8 cellular contexts compared by ENCODE assay signal in the genomic region with DNA sequence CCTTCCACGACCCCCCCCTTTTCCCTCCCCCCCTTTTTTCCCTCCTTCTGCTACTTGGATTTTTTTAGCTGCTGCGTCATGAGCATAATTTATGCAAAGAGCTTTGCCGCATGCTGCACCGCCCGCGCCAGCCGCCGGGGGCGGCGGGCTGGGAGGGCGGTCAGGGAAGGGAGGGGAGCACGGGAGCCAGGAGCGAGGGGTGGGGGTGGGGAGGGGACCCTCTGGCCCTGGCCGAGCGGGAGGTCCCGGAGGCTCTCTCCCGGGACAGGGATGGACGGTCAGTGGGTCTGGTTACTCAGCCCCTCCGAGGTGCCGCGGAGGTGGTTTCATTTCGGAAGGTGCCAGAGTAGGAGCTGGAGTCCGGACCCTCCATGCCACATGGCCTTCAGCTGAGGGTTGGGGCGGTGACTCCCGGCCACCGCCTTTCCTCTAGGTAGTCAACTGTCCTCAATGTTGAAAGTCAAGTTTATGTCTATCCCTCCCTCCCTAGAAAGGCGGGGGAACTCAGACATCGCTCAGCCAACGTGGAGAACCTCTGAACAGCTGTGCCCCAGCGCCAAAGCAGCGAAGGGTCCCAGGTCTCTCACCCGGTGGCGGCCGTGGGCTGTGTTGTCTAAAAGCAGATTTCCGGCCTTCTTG. TPM values are rescaled to one million over a fixed set of nuclear protein-coding genes. Genes with fewer than 3 reads are reported as not detected.
A peak's percentile ranks its signal among the peaks of the same experiment; 100 is the strongest.
DNase-seq lines count a peak whose midpoint lies in the region; ATAC-seq and TF ChIP-seq lines count a peak whose summit lies in the region.

A gene with protein sequence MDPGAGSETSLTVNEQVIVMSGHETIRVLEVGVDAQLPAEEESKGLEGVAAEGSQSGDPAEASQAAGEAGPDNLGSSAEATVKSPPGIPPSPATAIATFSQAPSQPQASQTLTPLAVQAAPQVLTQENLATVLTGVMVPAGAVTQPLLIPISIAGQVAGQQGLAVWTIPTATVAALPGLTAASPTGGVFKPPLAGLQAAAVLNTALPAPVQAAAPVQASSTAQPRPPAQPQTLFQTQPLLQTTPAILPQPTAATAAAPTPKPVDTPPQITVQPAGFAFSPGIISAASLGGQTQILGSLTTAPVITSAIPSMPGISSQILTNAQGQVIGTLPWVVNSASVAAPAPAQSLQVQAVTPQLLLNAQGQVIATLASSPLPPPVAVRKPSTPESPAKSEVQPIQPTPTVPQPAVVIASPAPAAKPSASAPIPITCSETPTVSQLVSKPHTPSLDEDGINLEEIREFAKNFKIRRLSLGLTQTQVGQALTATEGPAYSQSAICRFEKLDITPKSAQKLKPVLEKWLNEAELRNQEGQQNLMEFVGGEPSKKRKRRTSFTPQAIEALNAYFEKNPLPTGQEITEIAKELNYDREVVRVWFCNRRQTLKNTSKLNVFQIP (minus strand): TSS at position 95 of the 639 bp plus-strand sequence. CDS start 11,226 bp downstream, outside the sequence.

- peak within 1 kb of the TSS; percentile 96 to 97 for H3K27ac Mint-ChIP-seq in T-cell

- H3K4me3 Mint-ChIP-seq in T-cell, result peak within 1 kb of the TSS; percentile 90 to 92 (median 91)

- WGBS in right cardiac atrium, result 2% methylated on average over 35 of the region's 35 CpGs
- 1% methylated on average over 22 to 35 of the region's 35 CpGs for WGBS in psoas muscle, 3 donors

- H3K27me3 Mint-ChIP-seq in T-cell, result no peaks in the 10 kb centered on the region

- peak; percentile 42 for DNase-seq in HFF-Myc (ENCODE audit: extremely low read depth, low read depth)
- DNase-seq in NCI-H1048 (lab: John Stamatoyannopoulos, UW), result peak; percentile 53
- DNase-seq in T-cell, result peak; percentile 44 to 75 (median 64)
- peak; percentile 79 to 91 (median 88) for DNase-seq in right cardiac atrium
- DNase-seq in psoas muscle, result peak; percentile 81 to 91
- DNase-seq in uterus, result peak; percentile 74 to 78

- POLR2A ChIA-PET in T-cell (lab: Charles Lee), result interaction anchor here (0.5 to 2.2 kb wide), 15 partner anchors 12 to 1192 kb away, joined by 3 to 22 read pairs (median 5); partner anchors contain the start of gene DAZAP2 (in 1 of the 2)

- TF ChIP-seq POLR2A in GM10847 (IDR thresholded peaks at IDR 0.05; ENCODE audit: extremely low read depth, insufficient read length), result peak; percentile 30
- TF ChIP-seq POLR2A in uterus (IDR thresholded peaks at IDR 0.05), result peak in 1 of 2 donors; percentile 26

- H3K4me3 ChIP-seq in HFF-Myc (replicated peaks; ENCODE audit: low read depth, low read length) (peak within 1 kb of the TSS; percentile 59), right cardiac atrium (ENCODE audit: low read length) (peak within 1 kb of the TSS; percentile 100), psoas muscle (peak within 1 kb of the TSS; percentile 75), uterus (peak within 1 kb of the TSS; percentile 64 to 86)

- H3K4me1 ChIP-seq in right cardiac atrium (ENCODE audit: control insufficient read depth, insufficient read depth, low read length), result peaks cover 3% of the 10 kb centered on the region
- peaks cover 16% of the 10 kb centered on the region for H3K4me1 ChIP-seq in psoas muscle
- no peaks in the 10 kb centered on the region for H3K4me1 ChIP-seq in uterus

- H3K27me3 ChIP-seq in right cardiac atrium (ENCODE audit: control insufficient read depth, insufficient read depth), result no peaks in the 10 kb centered on the region
- no peaks in the 10 kb centered on the region for H3K27me3 ChIP-seq in psoas muscle (ENCODE audit: insufficient read depth in 3 of 3, low read length in 2 of 3)
- no peaks in the 10 kb centered on the region for H3K27me3 ChIP-seq in uterus

- intact Hi-C loops in right cardiac atrium (cut with DNase I) (no loop called here), psoas muscle (cut with DNase I) (loop anchor here (1.0 to 5.0 kb wide), 4 partner anchors 20 to 46 kb away; partner anchors contain the start of genes DAZAP2 (in 2 of the 2) and TFCP2 (in 2 of the 2)), uterus (cut with DNase I; ENCODE audit: low total_unique reads) (no loop called here)

- peak within 1 kb of the TSS; percentile 92 for H3K27ac ChIP-seq in angular gyrus (ENCODE audit: low read depth, low read length)
- H3K27ac ChIP-seq in right cardiac atrium (ENCODE audit: low read length), result peak within 1 kb of the TSS; percentile 91
- H3K27ac ChIP-seq in psoas muscle, result peak within 1 kb of the TSS; percentile 92
- H3K27ac ChIP-seq in uterus, result peak within 1 kb of the TSS; percentile 97 to 99

- H3K9me3 Mint-ChIP-seq in T-cell, result no peaks in the 10 kb centered on the region

- TF ChIP-seq CTCF in HFF-Myc (IDR thresholded peaks at IDR 0.05; ENCODE audit: low read depth, low read length, missing control alignments), result peak; percentile 20
- peak; percentile 48 for TF ChIP-seq CTCF in psoas muscle (IDR thresholded peaks at IDR 0.05)
- TF ChIP-seq CTCF in uterus (IDR thresholded peaks at IDR 0.05), result peak; percentile 36 to 83 (median 60)

- CTCF ChIA-PET in T-cell (lab: Charles Lee), result interaction anchor here (0.6 to 1.7 kb wide), 17 partner anchors 20 to 1961 kb away, joined by 3 to 27 read pairs (median 4); partner anchors contain the start of gene DAZAP2 (in 1 of the 2)

- peaks cover 7% of the 10 kb centered on the region for H3K36me3 Mint-ChIP-seq in T-cell

- H3K9me3 ChIP-seq in right cardiac atrium (ENCODE audit: control insufficient read depth, low read length) (no peaks in the 10 kb centered on the region), psoas muscle (no peaks in the 10 kb centered on the region), uterus (no peaks in the 10 kb centered on the region)

- ATAC-seq in T-cell (replicated peaks in 1 of 4), result peak; percentile 84 to 87 (median 85)
- peak; percentile 93 to 95 for ATAC-seq in right cardiac atrium
- peak; percentile 93 to 94 (median 93) for ATAC-seq in psoas muscle

- peaks cover 26 to 31% (median 28%) of the 10 kb centered on the region in 3 donors for H3K4me1 Mint-ChIP-seq in T-cell

- H3K36me3 ChIP-seq in psoas muscle (ENCODE audit: insufficient read depth in 1 of 2, low read depth in 1 of 2) (peaks cover 0 to 8% of the 10 kb centered on the region in 2 donors), uterus (no peaks in the 10 kb centered on the region)

RNA-seq across cellular contexts. Expression of the gene that starts here (rescaled TPM):
- total RNA-seq in T-cell (10 to 100 TPM; 29.4 to 61.9 (median 45.4) TPM), right cardiac atrium (10 to 100 TPM in 1 of 4 donors, 1 to 10 TPM in 3; 7.7 to 10.2 (median 8.4) TPM), psoas muscle (10 to 100 TPM in 3 of 4 donors, 1 to 10 TPM in 1; 7.3 to 20.9 (median 14.5) TPM), uterus (10 to 100 TPM in 1 of 4 donors, 1 to 10 TPM in 3; 2.6 to 60.6 (median 5.8) TPM)
- polyA plus RNA-seq in right cardiac atrium (4.6 TPM), psoas muscle (10 to 100 TPM in 1 of 3 donors, 1 to 10 TPM in 2; 2.3 to 10.3 (median 8.7) TPM)

Comparison
In these comparisons a context has a peak if more than half of its experiments do, and no peak if none do; other contexts are left out.
1. Peak in every context shown above with its lines: DNase-seq, ATAC-seq, H3K4me3 ChIP-seq and H3K27ac ChIP-seq.
2. intact Hi-C loops: an anchor here in psoas muscle (1.0 to 5.0 kb wide); none called in right cardiac atrium and uterus.